1 cellular context compared by ENCODE assay signal in genomic region chr1:155989992-155990325, GRCh38.
A peak's percentile ranks its signal among the peaks of the same experiment; 100 is the strongest.
TF ChIP-seq lines count a peak whose summit lies in the region.

No MANE protein-coding gene starts in this region.

TF ChIP-seq in K562, 482 proteins besides CTCF, POLR2A, EP300 and RAD21:
- no peak for TF ChIP-seq NR2C1 (IDR thresholded peaks at IDR 0.05)
- TF ChIP-seq NR2C1 (tag; IDR thresholded peaks at IDR 0.05) = no peak
- TF ChIP-seq ZBTB33 (CRISPR knock-in tag; IDR thresholded peaks at IDR 0.05) = no peak
- TF ChIP-seq SPI1 (IDR thresholded peaks at IDR 0.05; ENCODE audit: borderline replicate concordance, low read depth, low read length) = peak; percentile 78; the same call in 1 of the 2 replicates
- TF ChIP-seq ZMIZ1 (IDR thresholded peaks at IDR 0.05; ENCODE audit: low read depth in 2 of 2, low read length in 2 of 2) = no peak
